Comparison of ENCODE assay signal across 8 cellular contexts in genomic region chr21:34881894-34882371, GRCh38.
DNase-seq lines count a peak whose midpoint lies in the region; ATAC-seq, FAIRE-seq and TF ChIP-seq lines count a peak whose summit lies in the region.

No MANE protein-coding gene starts in this region.

- H3K36me3 Mint-ChIP-seq in activated naive CD8-positive, alpha-beta T cell treated with anti-CD3 and anti-CD28 coated beads, Interleukin-2, amount 50 U/mL, for 24 hours (ENCODE audit: low read depth), result peaks cover 54% of the 10 kb centered on the region

- no peak for ATAC-seq in activated naive CD8-positive, alpha-beta T cell treated with anti-CD3 and anti-CD28 coated beads, Interleukin-2, amount 50 U/mL, for 24 hours
- ATAC-seq in left lung, result peak; percentile 7

- H3K4me3 ChIP-seq in ACC112 (ENCODE audit: low read depth, low read length) (peak overlapping the region; percentile 94), HFF-Myc (replicated peaks; ENCODE audit: low read depth, low read length) (peak overlapping the region; percentile 64), left lung (peak overlapping the region; percentile 58 to 64), kidney (ENCODE audit: low read length in 2 of 2) (no peak overlapping the region)

- no peaks in the 10 kb centered on the region for H3K9me3 ChIP-seq in left lung
- H3K9me3 ChIP-seq in kidney (ENCODE audit: control insufficient read depth in 1 of 2, low read length in 2 of 2), result no peaks in the 10 kb centered on the region

- H3K27ac ChIP-seq in ACC112 (ENCODE audit: low read depth, low read length) (peak overlapping the region; percentile 99), left lung (peak overlapping the region; percentile 98 to 99), kidney (ENCODE audit: low read depth in 2 of 2, low read length in 2 of 2) (no peak overlapping the region)

- intact Hi-C loops in left lung (cut with DNase I) (no loop called here), kidney (cut with DNase I) (no loop called here)

- DNase-seq in HFF-Myc (ENCODE audit: extremely low read depth, low read depth) (no peak), left lung (no peak), NCI-H446 (lab: John Stamatoyannopoulos, UW) (no peak), kidney (no peak), occipital lobe (lab: John Stamatoyannopoulos, UW) (no peak), HuH-7 (ENCODE audit: low spot score) (no peak)
- no peak for DNase-seq in activated naive CD8-positive, alpha-beta T cell treated with anti-CD3 and anti-CD28 coated beads, Interleukin-2, amount 50 U/mL, for 24 hours

- H3K27me3 Mint-ChIP-seq in activated naive CD8-positive, alpha-beta T cell treated with anti-CD3 and anti-CD28 coated beads, Interleukin-2, amount 50 U/mL, for 24 hours, result no peaks in the 10 kb centered on the region

- peaks cover 53% of the 10 kb centered on the region for H3K4me1 ChIP-seq in ACC112 (ENCODE audit: control insufficient read depth, insufficient read depth, low read length, unreplicated experiment)
- H3K4me1 ChIP-seq in left lung, result peaks cover 15 to 75% of the 10 kb centered on the region in 2 donors
- peaks cover 2 to 8% of the 10 kb centered on the region in 2 donors for H3K4me1 ChIP-seq in kidney (ENCODE audit: control insufficient read depth in 1 of 2, insufficient read depth in 1 of 2, low read depth in 1 of 2, low read length in 2 of 2)

- H3K79me2 ChIP-seq in ACC112 (ENCODE audit: control insufficient read depth, insufficient read depth, low read length, unreplicated experiment), result peaks cover 97% of the 10 kb centered on the region

- no peak for FAIRE-seq in kidney (lab: Jason Lieb, UNC)

- peak overlapping the region; percentile 45 for H3K4me3 Mint-ChIP-seq in activated naive CD8-positive, alpha-beta T cell treated with anti-CD3 and anti-CD28 coated beads, Interleukin-2, amount 50 U/mL, for 24 hours

- peaks cover 47% of the 10 kb centered on the region for H3K4me1 Mint-ChIP-seq in activated naive CD8-positive, alpha-beta T cell treated with anti-CD3 and anti-CD28 coated beads, Interleukin-2, amount 50 U/mL, for 24 hours

- no peak overlapping the region for H2AFZ ChIP-seq in ACC112 (ENCODE audit: low read length, unreplicated experiment)

- TF ChIP-seq CTCF in HFF-Myc (IDR thresholded peaks at IDR 0.05; ENCODE audit: low read depth, low read length, missing control alignments) (no peak), left lung (IDR thresholded peaks at IDR 0.05) (no peak), kidney (IDR thresholded peaks at IDR 0.05; ENCODE audit: borderline replicate concordance, extremely low read depth, insufficient read depth) (no peak)

- peaks cover 36% of the 10 kb centered on the region for H3K36me3 ChIP-seq in ACC112 (ENCODE audit: insufficient read depth, low read length)
- H3K36me3 ChIP-seq in left lung, result peaks cover 0 to 42% of the 10 kb centered on the region in 2 donors
- H3K36me3 ChIP-seq in kidney (ENCODE audit: control insufficient read depth in 1 of 2, insufficient read depth in 2 of 2, low read length in 2 of 2), result no peaks in the 10 kb centered on the region

- H3K27me3 ChIP-seq in ACC112 (ENCODE audit: insufficient read depth, low read length) (no peaks in the 10 kb centered on the region), left lung (peaks cover 0 to 20% of the 10 kb centered on the region in 2 donors)

- no peaks in the 10 kb centered on the region for H3K9me3 Mint-ChIP-seq in activated naive CD8-positive, alpha-beta T cell treated with anti-CD3 and anti-CD28 coated beads, Interleukin-2, amount 50 U/mL, for 24 hours

- peak overlapping the region; percentile 59 for H3K27ac Mint-ChIP-seq in activated naive CD8-positive, alpha-beta T cell treated with anti-CD3 and anti-CD28 coated beads, Interleukin-2, amount 50 U/mL, for 24 hours

- H3K9ac ChIP-seq in kidney (ENCODE audit: low read length in 2 of 2), result no peak overlapping the region

Comparison
In these comparisons a context has a peak if more than half of its experiments do, and no peak if none do; other contexts are left out.
1. H3K27ac ChIP-seq: peak in ACC112 (single experiment) and left lung (2 of 2); none in kidney (0 of 2).
2. H3K4me3 ChIP-seq: peak in ACC112 (single experiment), HFF-Myc (single experiment) and left lung (2 of 2); none in kidney (0 of 2).